ENCODE assay signal across 9 cellular contexts in the genomic region with DNA sequence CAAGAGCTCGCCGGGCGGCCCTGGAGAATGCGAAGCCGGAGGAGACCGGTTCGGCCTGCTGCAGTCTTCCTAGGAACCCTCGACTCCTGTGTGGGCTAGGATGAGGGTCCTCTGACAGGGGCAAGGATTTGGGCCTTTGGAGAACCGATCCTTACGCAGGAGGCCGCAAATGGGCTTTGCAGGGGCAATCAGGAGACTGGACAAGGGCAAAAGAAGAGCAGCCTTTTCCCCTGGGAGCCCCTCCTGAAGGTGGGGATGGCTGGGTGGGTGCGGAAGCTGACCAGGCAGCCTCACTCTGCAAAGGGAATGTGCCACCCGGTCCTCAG.
A peak's percentile ranks its signal among the peaks of the same experiment; 100 is the strongest.
DNase-seq lines count a peak whose midpoint lies in the region; ATAC-seq, FAIRE-seq and TF ChIP-seq lines count a peak whose summit lies in the region.
"Had no signal": no experiment of that assay in that cellular context is flagged by ENCODE, and none has a peak within 500 bp of the region (broad histone marks: within the 10 kb centered on the region; RNA-seq: fewer than 3 reads in every experiment).

No MANE protein-coding gene starts in this region.

- H3K9me3 ChIP-seq in AG04450 (ENCODE audit: control insufficient read depth, insufficient read depth, low read length) (no peaks in the 10 kb centered on the region; the same call in 1 of the 2 replicates), Peyer's patch (no peaks in the 10 kb centered on the region), pancreas (no peaks in the 10 kb centered on the region)

- 31 to 34% methylated on average over 13 of the region's 13 CpGs for WGBS in pancreas, 2 donors

- TF ChIP-seq POLR2A in Peyer's patch (IDR thresholded peaks at IDR 0.05), result no peak

- FAIRE-seq in pancreas (lab: Jason Lieb, UNC), result no peak

- intact Hi-C loops in pancreas (cut with DNase I), result no loop called here

- H3K4me1 ChIP-seq in Peyer's patch (peaks cover 0 to 39% (median 0%) of the 10 kb centered on the region in 4 donors), pancreas (peaks cover 3 to 4% (median 3%) of the 10 kb centered on the region in 3 donors)

- H3K27me3 ChIP-seq in AG04450 (ENCODE audit: control insufficient read depth, insufficient read depth, low read length) (no peaks in the 10 kb centered on the region), Peyer's patch (no peaks in the 10 kb centered on the region), pancreas (no peaks in the 10 kb centered on the region)

- ATAC-seq in pancreas (no peak), HG03039 (IDR thresholded peaks at IDR 0.05; ENCODE audit: unreplicated experiment) (no peak)

- DNase-seq in AG04450 (ENCODE audit: low read depth, low spot score) (no peak), Peyer's patch (no peak), fibroblast of mammary gland (ENCODE audit: low read depth) (no peak), pancreas (no peak), hippocampal formation (lab: John Stamatoyannopoulos, UW) (no peak), SW480 (ENCODE audit: low spot score) (no peak), GM13977 (ENCODE audit: low spot score) (no peak)
- DNase-seq: stimulated activated CD4-positive, alpha-beta T cell treated with anti-CD3 and anti-CD28 coated beads, Interleukin-1b, Interleukin-23, amount 100 ng/mL, for 48 hours had no signal

- TF ChIP-seq CTCF in AG04450 (IDR thresholded peaks at IDR 0.05; ENCODE audit: low read depth, low read length) (no peak), Peyer's patch (IDR thresholded peaks at IDR 0.05) (no peak), fibroblast of mammary gland (conservative IDR thresholded peaks at IDR 0.05; ENCODE audit: control insufficient read depth, insufficient read depth, low read depth, low read length) (no peak), pancreas (IDR thresholded peaks at IDR 0.05) (no peak), GM13977 (IDR thresholded peaks at IDR 0.05; ENCODE audit: extremely low read depth, insufficient read depth, missing control alignments) (no peak)

- POLR2A ChIA-PET in AG04450 (lab: Yijun Ruan, JAX), result interaction anchor here (0.6 to 3.6 kb wide), 12 partner anchors 10 to 111 kb away, joined by 3 to 25 read pairs (median 4); no protein-coding TSS in a partner anchor

- no peaks in the 10 kb centered on the region for H3K36me3 ChIP-seq in Peyer's patch
- no peaks in the 10 kb centered on the region for H3K36me3 ChIP-seq in pancreas

- H3K27ac ChIP-seq in AG04450 (ENCODE audit: low read depth, low read length), result peak overlapping the region; percentile 39
- peak overlapping the region; percentile 68 to 88 (median 76) for H3K27ac ChIP-seq in Peyer's patch
- H3K27ac ChIP-seq in pancreas, result no peak overlapping the region

- H3K4me3 ChIP-seq in AG04450 (ENCODE audit: low read depth, low read length), result peak overlapping the region; percentile 91
- peak overlapping the region; percentile 24 to 74 (median 48) for H3K4me3 ChIP-seq in Peyer's patch
- peak overlapping the region; percentile 83 for H3K4me3 ChIP-seq in fibroblast of mammary gland (ENCODE audit: control insufficient read depth, low read depth, low read length)
- H3K4me3 ChIP-seq in pancreas, result peak overlapping the region; percentile 35 to 71 (median 52)

- in situ Hi-C loops in GM13977 (cut with MboI; ENCODE audit: low pct_unique_long_range_greater_than_20kb, low sequenced_read_pairs, unreplicated experiment), result no loop called here

- CTCF ChIA-PET in AG04450 (lab: Charles Lee), result interaction anchor here (0.6 to 3.3 kb wide), 6 partner anchors 10 to 120 kb away, joined by 3 to 10 read pairs (median 6); no protein-coding TSS in a partner anchor

Comparison
In these comparisons a context has a peak if more than half of its experiments do, and no peak if none do; other contexts are left out.
1. H3K27ac ChIP-seq: peak in AG04450 (single experiment) and Peyer's patch (4 of 4); none in pancreas (0 of 4).
2. Peak in every context shown above with its lines, with median percentiles within 50 percentile points of each other: H3K4me3 ChIP-seq.